Comparison of ENCODE assay signal across 9 cellular contexts in genomic region chr7:150756858-150757257, GRCh38. TPM values are rescaled to one million over a fixed set of nuclear protein-coding genes. Genes with fewer than 3 reads are reported as not detected.
DNase-seq lines count a peak whose midpoint lies in the region; ATAC-seq, FAIRE-seq and TF ChIP-seq lines count a peak whose summit lies in the region.
"Had no signal": no experiment of that assay in that cellular context is flagged by ENCODE, and none has a peak within 500 bp of the region (broad histone marks: within the 10 kb centered on the region; RNA-seq: fewer than 3 reads in every experiment).

No MANE protein-coding gene starts in this region.

- intact Hi-C loops in GM12878 (cut with micrococcal nuclease; ENCODE audit: unreplicated experiment) (loop anchor here (1.0 to 2.0 kb wide), 2 partner anchors 309 to 470 kb away; no protein-coding TSS in a partner anchor), natural killer cell (cut with micrococcal nuclease) (loop anchor here (1.0 to 5.0 kb wide), 6 partner anchors 18 to 400 kb away; partner anchors contain the start of genes GIMAP4 and GIMAP6)

- in situ Hi-C loops in GM12878 (cut with MboI) = no loop called here

- SMC1A ChIA-PET in GM12878 (lab: Charles Lee; ENCODE audit: uncharacterized antibody, unreplicated experiment) = interaction anchor here (0.7 to 5.1 kb wide), 14 partner anchors 11 to 414 kb away, joined by 3 to 115 read pairs (median 4); partner anchors contain the start of genes GIMAP2 and GIMAP8

- H3K4me1 ChIP-seq in Karpas-422 (ENCODE audit: low read length) (no peaks in the 10 kb centered on the region), GM12878 (ENCODE audit: control insufficient read depth, insufficient read depth, low read length) (peaks cover 28% of the 10 kb centered on the region)

- peak; percentile 66 for FAIRE-seq in GM12878 (lab: Jason Lieb, UNC)

- peaks cover 2 to 5% of the 10 kb centered on the region in 2 donors for H3K9me3 Mint-ChIP-seq in natural killer cell

- H3K27me3 ChIP-seq in Karpas-422 (ENCODE audit: low read length) = no peaks in the 10 kb centered on the region
- no peaks in the 10 kb centered on the region for H3K27me3 ChIP-seq in GM12878 (replicated peaks in 1 of 2; ENCODE audit: control insufficient read depth in 2 of 2, insufficient read depth in 2 of 2, low read length in 1 of 2)

- H3K36me3 ChIP-seq in Karpas-422 (ENCODE audit: insufficient read depth, low read length) = no peaks in the 10 kb centered on the region
- H3K36me3 ChIP-seq in GM12878 (ENCODE audit: control insufficient read depth in 2 of 2, insufficient read depth in 2 of 2, low read length in 1 of 2) = no peaks in the 10 kb centered on the region

- H3K4me2 ChIP-seq in Karpas-422 (ENCODE audit: low read depth, low read length, poor library complexity, severe bottlenecking) = no peak overlapping the region
- H3K4me2 ChIP-seq in GM12878 (ENCODE audit: control insufficient read depth, insufficient read depth) = no peak overlapping the region

- H3K4me3 ChIP-seq in Karpas-422 (ENCODE audit: low read length) = no peak overlapping the region
- H3K4me3 ChIP-seq in GM12878 = no peak overlapping the region

- TF ChIP-seq POLR2A in GM12878 (IDR thresholded peaks at IDR 0.05; ENCODE audit: low read depth, low read length) = no peak

- peak overlapping the region; percentile 87 to 89 for H3K27ac Mint-ChIP-seq in natural killer cell

- H2AFZ ChIP-seq in Karpas-422 (ENCODE audit: low read length) = no peak overlapping the region
- H2AFZ ChIP-seq in GM12878 (ENCODE audit: control insufficient read depth, low read depth, low read length) = no peak overlapping the region

- RAD21 ChIA-PET in GM12878 (lab: Charles Lee; ENCODE audit: unreplicated experiment) = interaction anchor here (2.2 to 4.7 kb wide), 4 partner anchors 28 to 310 kb away, joined by 8 to 75 read pairs (median 16); partner anchors contain the start of gene GIMAP8

- peaks cover 8% of the 10 kb centered on the region for H3K36me3 Mint-ChIP-seq in natural killer cell

- peaks cover 31 to 42% of the 10 kb centered on the region in 2 donors for H3K4me1 Mint-ChIP-seq in natural killer cell

- TF ChIP-seq RAD21 in GM12878 (IDR thresholded peaks at IDR 0.05; ENCODE audit: insufficient read depth, low read depth, low read length) = peak; percentile 87

- no peaks in the 10 kb centered on the region for H4K20me1 ChIP-seq in Karpas-422 (ENCODE audit: insufficient read depth, low read depth, low read length)
- H4K20me1 ChIP-seq in GM12878 (ENCODE audit: control insufficient read depth, insufficient read depth) = no peaks in the 10 kb centered on the region

- POLR2A ChIA-PET in GM12878 (lab: Charles Lee) = no interaction called here

- WGBS in GM12878 (ENCODE audit: insufficient coverage, insufficient replicate concordance, low lambda C conversion rate, missing lambda C conversion rate) = 30% methylated on average over 1 of the region's 1 CpG

- no peak overlapping the region for H3K27ac ChIP-seq in Karpas-422 (ENCODE audit: low read length)
- no peak overlapping the region for H3K27ac ChIP-seq in GM12878 (ENCODE audit: control insufficient read depth, insufficient read depth)

- no peaks in the 10 kb centered on the region for H3K27me3 Mint-ChIP-seq in natural killer cell (ENCODE audit: low read depth in 2 of 2)

- H3K9me3 ChIP-seq in Karpas-422 (ENCODE audit: low read length) = no peaks in the 10 kb centered on the region
- H3K9me3 ChIP-seq in GM12878 (replicated peaks; ENCODE audit: control insufficient read depth, insufficient read depth, low read length) = no peaks in the 10 kb centered on the region

- peak overlapping the region; percentile 63 for H3K4me3 Mint-ChIP-seq in natural killer cell

- no peak overlapping the region for H3K9ac ChIP-seq in Karpas-422 (ENCODE audit: low read length)
- H3K9ac ChIP-seq in GM12878 (ENCODE audit: control insufficient read depth, insufficient read depth, low read length) = no peak overlapping the region

- CTCF ChIA-PET in GM12878 (lab: Yijun Ruan, JAX) = interaction anchor here (0.6 to 4.8 kb wide), 15 partner anchors 12 to 324 kb away, joined by 3 to 112 read pairs (median 4); partner anchors contain the start of genes GIMAP1, GIMAP2, GIMAP4 and GIMAP8

- TF ChIP-seq CTCF in GM12878 (IDR thresholded peaks at IDR 0.05 in 2 of 3, conservative IDR thresholded peaks at IDR 0.05 in 1 of 3; ENCODE audit: control insufficient read depth in 2 of 3, extremely low read depth in 1 of 3, insufficient read depth in 1 of 3, low read depth in 3 of 3, low read length in 3 of 3) (peak; percentile 47 to 56 (median 50); a peak in 5 of 6 replicates), natural killer cell (IDR thresholded peaks at IDR 0.05) (peak; percentile 68)

- H3K79me2 ChIP-seq in Karpas-422 (ENCODE audit: low read length) = no peaks in the 10 kb centered on the region
- H3K79me2 ChIP-seq in GM12878 (ENCODE audit: control insufficient read depth, insufficient read depth, low read length) = no peaks in the 10 kb centered on the region

- no peaks in the 10 kb centered on the region for H3K9me2 ChIP-seq in Karpas-422 (replicated peaks; ENCODE audit: insufficient read depth, low read length)

- DNase-seq in ELR (ENCODE audit: low read depth) = peak; percentile 17
- peak; percentile 52 for DNase-seq in Karpas-422
- no peak for DNase-seq in GM12878 (ENCODE audit: low read depth, low spot score)
- no peak for DNase-seq in natural killer cell
- no peak for DNase-seq in HPDE6-E6E7 (ENCODE audit: extremely low spot score)
- no peak for DNase-seq in hepatic stellate cell (ENCODE audit: low spot score)
- DNase-seq: activated effector memory CD4-positive, alpha-beta T cell treated with Interleukin-2 at 50 U/mL for 16 hours had no signal

- TF ChIP-seq EP300 in GM12878 (IDR thresholded peaks at IDR 0.05; ENCODE audit: borderline replicate concordance in 1 of 2, control insufficient read depth in 1 of 2, low read depth in 2 of 2, low read length in 2 of 2) = no peak

- ATAC-seq in GM12878 = peak; percentile 72
- ATAC-seq in natural killer cell = peak; percentile 28 to 69 (median 62)
- no peak for ATAC-seq in GM18867 (IDR thresholded peaks at IDR 0.05; ENCODE audit: unreplicated experiment)
- no peak for ATAC-seq in HG03095 (IDR thresholded peaks at IDR 0.05; ENCODE audit: unreplicated experiment)

- BruUV-seq in GM12878 (replicated peaks; lab: Mats Ljungman, UMichigan) = no TSS peak

RNA-seq across cellular contexts. Expression of gene GIMAP5, which starts 19.6 kb away (rescaled TPM):
- total RNA-seq in Karpas-422 (2014; rRNA removed; shearing (Covaris generic); ENCODE audit: low replicate concordance) = not detected in 2 replicates
- total RNA-seq in GM12878 (2013; cell fraction: nucleolus; rRNA removed) = 1.9 and 2.7 TPM in 2 replicates
- 7.9 and 12.2 TPM in 2 replicates for total RNA-seq in GM12878 (2014; rRNA removed)
- 7.7 and 8.6 TPM in 2 replicates for total RNA-seq in GM12878 (2014; rRNA removed; fragmentation: Illumina TruSeq; extraction: Trizol)
- 4.5 and 5.6 TPM in 2 replicates for total RNA-seq in GM12878 (2021)
- 12.3 TPM for polyA plus RNA-seq in GM12878 (2011; ENCODE audit: low read depth)
- 8.9 and 9.4 TPM in 2 replicates for polyA plus RNA-seq in GM12878 (2011; rRNA removed)
- polyA plus RNA-seq in GM12878 (2011; cell fraction: cytosol; rRNA removed) = 7.5 and 10.6 TPM in 2 replicates
- polyA plus RNA-seq in GM12878 (2011; cell fraction: nucleus; rRNA removed) = 6.5 and 9.9 TPM in 2 replicates
- 16.4 and 19.5 TPM in 2 replicates for polyA plus RNA-seq in GM12878 (2012)
- 8.4 and 9.1 TPM in 2 replicates for polyA plus RNA-seq in GM12878 (2014; fragmentation: Illumina TruSeq; extraction: Trizol)
- polyA plus RNA-seq in GM12878 (2014; fragmentation: Nextera tagmentation; extraction: Ambion mirVana) = 1 to 10 TPM; 4.2 to 4.4 TPM
- polyA plus RNA-seq in GM12878 (2014; rRNA removed) = 8.5 and 9.5 TPM in 2 replicates
- 1 to 10 TPM; 3.7 to 3.8 TPM for polyA plus RNA-seq in GM12878 (2016; fragmentation: Nextera tagmentation; extraction: Ambion mirVana)
- 14.0 and 22.3 TPM in 2 replicates for polyA minus RNA-seq in GM12878 (2011; rRNA and poly(A)+ RNA removed)
- polyA minus RNA-seq in GM12878 (2011; cell fraction: cytosol; rRNA and poly(A)+ RNA removed) = 2.0 and 3.7 TPM in 2 replicates
- 10.5 TPM in 2 replicates for polyA minus RNA-seq in GM12878 (2011; cell fraction: nucleus; rRNA and poly(A)+ RNA removed)
- total RNA-seq in natural killer cell = 10 to 100 TPM; 29.2 to 64.1 (median 35.3) TPM

RNA-seq across cellular contexts. Expression of gene GIMAP1, which starts 40.4 kb away (rescaled TPM):
- 0.07 TPM in 1 of 2 replicates, not detected in the other for total RNA-seq in Karpas-422 (2014; rRNA removed; shearing (Covaris generic); ENCODE audit: low replicate concordance)
- 1.4 and 1.7 TPM in 2 replicates for total RNA-seq in GM12878 (2013; cell fraction: nucleolus; rRNA removed)
- 1.9 and 2.3 TPM in 2 replicates for total RNA-seq in GM12878 (2014; rRNA removed)
- total RNA-seq in GM12878 (2014; rRNA removed; fragmentation: Illumina TruSeq; extraction: Trizol) = 1.1 and 1.4 TPM in 2 replicates
- total RNA-seq in GM12878 (2021) = 1.3 and 1.4 TPM in 2 replicates
- polyA plus RNA-seq in GM12878 (2011; ENCODE audit: low read depth) = 1.7 TPM
- 0.91 and 1.2 TPM in 2 replicates for polyA plus RNA-seq in GM12878 (2011; rRNA removed)
- 1.0 and 1.4 TPM in 2 replicates for polyA plus RNA-seq in GM12878 (2011; cell fraction: cytosol; rRNA removed)
- polyA plus RNA-seq in GM12878 (2011; cell fraction: nucleus; rRNA removed) = 0.67 and 1.2 TPM in 2 replicates
- 2.2 and 3.2 TPM in 2 replicates for polyA plus RNA-seq in GM12878 (2012)
- 1.3 and 1.4 TPM in 2 replicates for polyA plus RNA-seq in GM12878 (2014; fragmentation: Illumina TruSeq; extraction: Trizol)
- under 1 TPM; 0.16 to 0.20 TPM for polyA plus RNA-seq in GM12878 (2014; fragmentation: Nextera tagmentation; extraction: Ambion mirVana)
- polyA plus RNA-seq in GM12878 (2014; rRNA removed) = 1.5 and 1.8 TPM in 2 replicates
- polyA plus RNA-seq in GM12878 (2016; fragmentation: Nextera tagmentation; extraction: Ambion mirVana) = 1 to 10 TPM in 1 of 2 experiments, under 1 TPM in 1; 0.58 to 1.0 TPM
- 0.73 and 0.98 TPM in 2 replicates for polyA minus RNA-seq in GM12878 (2011; rRNA and poly(A)+ RNA removed)
- polyA minus RNA-seq in GM12878 (2011; cell fraction: cytosol; rRNA and poly(A)+ RNA removed) = 0.27 TPM in 1 of 2 replicates, not detected in the other
- polyA minus RNA-seq in GM12878 (2011; cell fraction: nucleus; rRNA and poly(A)+ RNA removed) = 0.85 and 1.1 TPM in 2 replicates
- 10 to 100 TPM; 11.1 to 23.9 (median 13.3) TPM for total RNA-seq in natural killer cell

RNA-seq across cellular contexts. Expression of gene TMEM176B, which starts 43.3 kb away (rescaled TPM):
- not detected in 2 replicates for total RNA-seq in Karpas-422 (2014; rRNA removed; shearing (Covaris generic); ENCODE audit: low replicate concordance)
- total RNA-seq in GM12878 (2013; cell fraction: nucleolus; rRNA removed) = not detected in 2 replicates
- total RNA-seq in GM12878 (2014; rRNA removed) = 0.16 and 0.17 TPM in 2 replicates
- not detected in 2 replicates for total RNA-seq in GM12878 (2014; rRNA removed; fragmentation: Illumina TruSeq; extraction: Trizol)
- total RNA-seq in GM12878 (2021) = 0.21 and 0.36 TPM in 2 replicates
- not detected for polyA plus RNA-seq in GM12878 (2011; ENCODE audit: low read depth)
- 0.05 TPM in 1 of 2 replicates, not detected in the other for polyA plus RNA-seq in GM12878 (2011; rRNA removed)
- 0.06 TPM in 1 of 2 replicates, not detected in the other for polyA plus RNA-seq in GM12878 (2011; cell fraction: cytosol; rRNA removed)
- polyA plus RNA-seq in GM12878 (2011; cell fraction: nucleus; rRNA removed) = not detected in 2 replicates
- not detected in 2 replicates for polyA plus RNA-seq in GM12878 (2012)
- not detected in 2 replicates for polyA plus RNA-seq in GM12878 (2014; fragmentation: Illumina TruSeq; extraction: Trizol)
- polyA plus RNA-seq in GM12878 (2014; fragmentation: Nextera tagmentation; extraction: Ambion mirVana) = under 1 TPM; 0.18 to 0.40 TPM
- 0.09 TPM in 1 of 2 replicates, not detected in the other for polyA plus RNA-seq in GM12878 (2014; rRNA removed)
- polyA plus RNA-seq in GM12878 (2016; fragmentation: Nextera tagmentation; extraction: Ambion mirVana) = under 1 TPM in 1 of 2 experiments, not detected in 1; 0.21 TPM
- not detected in 2 replicates for polyA minus RNA-seq in GM12878 (2011; rRNA and poly(A)+ RNA removed)
- polyA minus RNA-seq in GM12878 (2011; cell fraction: cytosol; rRNA and poly(A)+ RNA removed) = not detected in 2 replicates
- not detected in 2 replicates for polyA minus RNA-seq in GM12878 (2011; cell fraction: nucleus; rRNA and poly(A)+ RNA removed)
- total RNA-seq in natural killer cell = 1 to 10 TPM in 1 of 3 donors, not detected in 2; 4.0 TPM

RNA-seq across cellular contexts. Expression of gene TMEM176A, which starts 43.7 kb away (rescaled TPM):
- total RNA-seq in Karpas-422 (2014; rRNA removed; shearing (Covaris generic); ENCODE audit: low replicate concordance) = not detected in 2 replicates
- not detected in 2 replicates for total RNA-seq in GM12878 (2013; cell fraction: nucleolus; rRNA removed)
- not detected in 2 replicates for total RNA-seq in GM12878 (2014; rRNA removed)
- total RNA-seq in GM12878 (2014; rRNA removed; fragmentation: Illumina TruSeq; extraction: Trizol) = not detected in 2 replicates
- total RNA-seq in GM12878 (2021) = not detected in 2 replicates
- not detected for polyA plus RNA-seq in GM12878 (2011; ENCODE audit: low read depth)
- polyA plus RNA-seq in GM12878 (2011; rRNA removed) = not detected in 2 replicates
- not detected in 2 replicates for polyA plus RNA-seq in GM12878 (2011; cell fraction: cytosol; rRNA removed)
- not detected in 2 replicates for polyA plus RNA-seq in GM12878 (2011; cell fraction: nucleus; rRNA removed)
- polyA plus RNA-seq in GM12878 (2012) = not detected in 2 replicates
- 0.19 TPM in 1 of 2 replicates, not detected in the other for polyA plus RNA-seq in GM12878 (2014; fragmentation: Illumina TruSeq; extraction: Trizol)
- polyA plus RNA-seq in GM12878 (2014; fragmentation: Nextera tagmentation; extraction: Ambion mirVana) = not detected
- not detected in 2 replicates for polyA plus RNA-seq in GM12878 (2014; rRNA removed)
- polyA plus RNA-seq in GM12878 (2016; fragmentation: Nextera tagmentation; extraction: Ambion mirVana) = not detected
- polyA minus RNA-seq in GM12878 (2011; rRNA and poly(A)+ RNA removed) = 0.57 TPM in 1 of 2 replicates, not detected in the other
- not detected in 2 replicates for polyA minus RNA-seq in GM12878 (2011; cell fraction: cytosol; rRNA and poly(A)+ RNA removed)
- not detected in 2 replicates for polyA minus RNA-seq in GM12878 (2011; cell fraction: nucleus; rRNA and poly(A)+ RNA removed)
- 1 to 10 TPM in 1 of 3 donors, not detected in 2; 2.0 TPM for total RNA-seq in natural killer cell

Comparison
In these comparisons a context has a peak if more than half of its experiments do, and no peak if none do; other contexts are left out.
1. DNase-seq: peak in ELR (single experiment) and Karpas-422 (single experiment); none in GM12878 (single experiment), natural killer cell (single experiment), HPDE6-E6E7 (single experiment) and hepatic stellate cell (single experiment).
2. ATAC-seq: peak in GM12878 (single experiment) and natural killer cell (3 of 3); none in GM18867 (single experiment) and HG03095 (single experiment).